In the genomic region with DNA sequence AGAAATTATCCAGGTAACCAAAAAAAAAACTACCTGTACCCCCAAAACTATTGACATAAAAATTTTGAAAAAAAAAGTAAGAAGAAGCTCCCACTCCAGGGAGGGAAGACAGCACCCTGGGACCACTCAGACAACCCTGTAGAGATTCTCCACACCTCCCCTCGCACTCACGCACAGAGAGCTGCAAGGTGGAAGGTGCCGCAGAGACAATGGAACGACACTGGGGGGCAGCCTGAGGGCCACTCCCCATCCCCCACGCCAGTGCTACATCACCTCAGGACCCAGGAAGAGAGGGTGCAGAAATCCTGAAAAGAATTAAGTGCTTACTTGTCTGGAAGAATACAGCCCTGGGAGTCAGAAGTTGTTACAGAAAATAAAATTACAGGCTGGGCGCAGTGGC, we compare ENCODE assay signal across 23 cellular contexts. TPM values are rescaled to one million over a fixed set of nuclear protein-coding genes. Genes with fewer than 3 reads are reported as not detected.
"Had no signal": no experiment of that assay in that cellular context is flagged by ENCODE, and none has a peak within 500 bp of the region (broad histone marks: within the 10 kb centered on the region; RNA-seq: fewer than 3 reads in every experiment).

No MANE protein-coding gene starts in this region.

- H3K36me3 Mint-ChIP-seq: activated naive CD8-positive, alpha-beta T cell treated with anti-CD3 and anti-CD28 coated beads, Interleukin-2, amount 10 ng/mL, durations not matched to agents 7 days and 5 days had no signal

- H3K27me3 Mint-ChIP-seq: activated B cell treated with CpG ODN at 0.5 μM for 24 hours; activated CD8-positive, alpha-beta T cell treated with anti-CD3 and anti-CD28 coated beads for 36 hours had no signal

- H3K4me3 ChIP-seq: adrenal gland, SJSA1 had no signal

- H3K4me1 ChIP-seq: adrenal gland, SJSA1 had no signal

- H3K9me3 Mint-ChIP-seq: activated B cell treated with CpG ODN at 0.5 μM for 24 hours; activated CD8-positive, alpha-beta T cell treated with anti-CD3 and anti-CD28 coated beads for 36 hours; activated naive CD8-positive, alpha-beta T cell treated with anti-CD3 and anti-CD28 coated beads, Interleukin-2, amount 10 ng/mL, durations not matched to agents 7 days and 5 days had no signal

- H3K27ac ChIP-seq: adrenal gland, SJSA1 had no signal

- H3K27me3 ChIP-seq: adrenal gland had no signal

- H3K36me3 ChIP-seq: adrenal gland, SJSA1 had no signal

- DNase-seq: activated B cell treated with CpG ODN at 0.5 μM for 24 hours; activated CD8-positive, alpha-beta memory T cell treated with anti-CD3 and anti-CD28 coated beads, Interleukin-2, amount 50 U/mL, for 4 hours; activated CD8-positive, alpha-beta T cell treated with anti-CD3 and anti-CD28 coated beads for 36 hours; activated naive CD4-positive, alpha-beta T cell treated with anti-CD3 and anti-CD28 coated beads, Interleukin-2, amount 50 U/mL, for 16 hours; activated naive CD8-positive, alpha-beta T cell treated with anti-CD3 and anti-CD28 coated beads, Interleukin-2, amount 10 ng/mL, durations not matched to agents 7 days and 5 days; activated T-cell treated with anti-CD3 and anti-CD28 coated beads, Interleukin-2, amount 50 U/mL, for 1 hour; adrenal gland; anterior cingulate cortex; cerebellar nuclear complex; NCI-H1105 treated with DMSO at 0.1 percent for 48 hours; NCI-H1436 treated with DMSO at 0.1 percent for 48 hours; NCI-H187; NCI-H2081; NCI-H510A treated with DMSO at 0.1 percent for 48 hours; NCI-H69; NK-92 treated with Interleukin-12 subunit alpha and Interleukin-12 subunit beta, amount 100 ng/mL, for 24 hours; PC-3; SHP77; SW 1271 had no signal

- H3K4me3 Mint-ChIP-seq: activated B cell treated with CpG ODN at 0.5 μM for 24 hours; activated CD8-positive, alpha-beta T cell treated with anti-CD3 and anti-CD28 coated beads for 36 hours; activated naive CD8-positive, alpha-beta T cell treated with anti-CD3 and anti-CD28 coated beads, Interleukin-2, amount 10 ng/mL, durations not matched to agents 7 days and 5 days had no signal

- H3K9me3 ChIP-seq: adrenal gland, SJSA1 had no signal

- H3K27ac Mint-ChIP-seq: activated B cell treated with CpG ODN at 0.5 μM for 24 hours; activated CD8-positive, alpha-beta T cell treated with anti-CD3 and anti-CD28 coated beads for 36 hours; activated naive CD8-positive, alpha-beta T cell treated with anti-CD3 and anti-CD28 coated beads, Interleukin-2, amount 10 ng/mL, durations not matched to agents 7 days and 5 days had no signal

- ATAC-seq: activated CD8-positive, alpha-beta T cell treated with anti-CD3 and anti-CD28 coated beads for 36 hours; PC-3; SK-N-SH treated with all-trans-retinoic acid at 6 μM for 48 hours had no signal

RNA-seq across cellular contexts. Expression of a gene that starts 5.2 kb away (rescaled TPM):
- total RNA-seq: PC-3, SJSA1 had no signal

RNA-seq across cellular contexts. Expression of a gene that starts 18.7 kb away (rescaled TPM):
- total RNA-seq: activated B cell treated with CpG ODN at 0.5 μM for 24 hours; activated CD8-positive, alpha-beta T cell treated with anti-CD3 and anti-CD28 coated beads for 36 hours; activated naive CD8-positive, alpha-beta T cell treated with anti-CD3 and anti-CD28 coated beads, Interleukin-2, amount 10 ng/mL, durations not matched to agents 7 days and 5 days; adrenal gland; cardiac septum; PC-3; SJSA1; T-helper 1 cell treated with Interleukin-12 subunit alpha and Interleukin-12 subunit beta and Interleukin-4 antibody, amounts not matched to agents 30 ng/mL and 1 ng/mL, for 36 hours had no signal
- polyA plus RNA-seq: adrenal gland had no signal

RNA-seq across cellular contexts. Expression of a gene that starts 26.3 kb away (rescaled TPM):
- total RNA-seq: activated B cell treated with CpG ODN at 0.5 μM for 24 hours; activated CD8-positive, alpha-beta T cell treated with anti-CD3 and anti-CD28 coated beads for 36 hours; activated naive CD8-positive, alpha-beta T cell treated with anti-CD3 and anti-CD28 coated beads, Interleukin-2, amount 10 ng/mL, durations not matched to agents 7 days and 5 days; adrenal gland; cardiac septum; PC-3; SJSA1; T-helper 1 cell treated with Interleukin-12 subunit alpha and Interleukin-12 subunit beta and Interleukin-4 antibody, amounts not matched to agents 30 ng/mL and 1 ng/mL, for 36 hours had no signal
- polyA plus RNA-seq: adrenal gland had no signal

RNA-seq across cellular contexts. Expression of a gene that starts 35.4 kb away (rescaled TPM):
- total RNA-seq: activated naive CD8-positive, alpha-beta T cell treated with anti-CD3 and anti-CD28 coated beads, Interleukin-2, amount 10 ng/mL, durations not matched to agents 7 days and 5 days; PC-3; SJSA1 had no signal

RNA-seq across cellular contexts. Expression of a gene that starts 40.9 kb away (rescaled TPM):
- total RNA-seq: activated B cell treated with CpG ODN at 0.5 μM for 24 hours; activated CD8-positive, alpha-beta T cell treated with anti-CD3 and anti-CD28 coated beads for 36 hours; activated naive CD8-positive, alpha-beta T cell treated with anti-CD3 and anti-CD28 coated beads, Interleukin-2, amount 10 ng/mL, durations not matched to agents 7 days and 5 days; adrenal gland; cardiac septum; PC-3; SJSA1; T-helper 1 cell treated with Interleukin-12 subunit alpha and Interleukin-12 subunit beta and Interleukin-4 antibody, amounts not matched to agents 30 ng/mL and 1 ng/mL, for 36 hours had no signal
- polyA plus RNA-seq: adrenal gland had no signal
